ENCODE assay signal across 8 cellular contexts in genomic region chr17:28812136-28812979, GRCh38. TPM values are rescaled to one million over a fixed set of nuclear protein-coding genes. Genes with fewer than 3 reads are reported as not detected.
DNase-seq lines count a peak whose midpoint lies in the region; ATAC-seq, FAIRE-seq and TF ChIP-seq lines count a peak whose summit lies in the region.

No MANE protein-coding gene starts in this region.

- peak overlapping the region; percentile 83 for H3K4me3 Mint-ChIP-seq in dendritic cell treated with granulocyte-macrophage colony-stimulating factor and Interleukin-4, amounts not matched to agents 40 ng/mL and 50 ng/mL, for 4 days

- H3K4me2 ChIP-seq in BLaER1 (peak overlapping the region; percentile 94), HepG2 (ENCODE audit: low read depth, low read length) (peak overlapping the region; percentile 75)

- in situ Hi-C loops in HepG2 (cut with HindIII; ENCODE audit: extremely low pct_ligation_motif_present, low pct_unique_long_range_greater_than_20kb): no loop called here

- H3K27me3 ChIP-seq in BLaER1: no peaks in the 10 kb centered on the region
- no peaks in the 10 kb centered on the region for H3K27me3 ChIP-seq in HepG2 (ENCODE audit: control insufficient read depth in 1 of 2, insufficient read depth in 2 of 2, low read length in 2 of 2)

- peak; percentile 47 for FAIRE-seq in HepG2 (lab: Jason Lieb, UNC)

- 0 out of 2 replicates have a peak, but pooled peaks have one; percentile 22 for TF ChIP-seq RAD21 in HepG2 (CRISPR knock-in tag; IDR thresholded peaks at IDR 0.05)

- intact Hi-C loops in dendritic cell treated with granulocyte-macrophage colony-stimulating factor and Interleukin-4, amounts not matched to agents 40 ng/mL and 50 ng/mL, for 4 days (cut with micrococcal nuclease): no loop called here
- intact Hi-C loops in HepG2 (cut with micrococcal nuclease; ENCODE audit: unreplicated experiment): no loop called here

- H3K4me1 Mint-ChIP-seq in dendritic cell treated with granulocyte-macrophage colony-stimulating factor and Interleukin-4, amounts not matched to agents 40 ng/mL and 50 ng/mL, for 4 days (ENCODE audit: low read depth): peaks cover 31% of the 10 kb centered on the region

- peak overlapping the region; percentile 84 for H3K27ac Mint-ChIP-seq in dendritic cell treated with granulocyte-macrophage colony-stimulating factor and Interleukin-4, amounts not matched to agents 40 ng/mL and 50 ng/mL, for 4 days

- peak; percentile 91 for ATAC-seq in GM19328 (IDR thresholded peaks at IDR 0.05; ENCODE audit: unreplicated experiment)
- peak; percentile 86 for ATAC-seq in HG03469 (IDR thresholded peaks at IDR 0.05; ENCODE audit: unreplicated experiment)
- peak; percentile 99 for ATAC-seq in HepG2

- H3K79me2 ChIP-seq in HepG2 (ENCODE audit: insufficient read depth, low read length): peaks cover 49% of the 10 kb centered on the region

- H3K36me3 ChIP-seq in BLaER1 (peaks cover 5% of the 10 kb centered on the region), HepG2 (replicated peaks in 1 of 2; ENCODE audit: control insufficient read depth in 1 of 2, insufficient read depth in 2 of 2, low read length in 2 of 2) (no peaks in the 10 kb centered on the region)

- H2AFZ ChIP-seq in HepG2 (ENCODE audit: low read length): peak overlapping the region; percentile 63

- CTCF ChIA-PET in HepG2 (lab: Yijun Ruan, JAX; ENCODE audit: low intra/inter-chr PET ratio, low total read pairs): no interaction called here

- H3K4me3 ChIP-seq in BLaER1 (peak overlapping the region; percentile 88), HepG2 (replicated peaks in 1 of 3; ENCODE audit: insufficient read depth in 1 of 3, low read depth in 2 of 3, low read length in 3 of 3) (peak overlapping the region; percentile 84 to 91 (median 87))

- peak in 1 of 2 experiments; percentile 68; a peak in 2 of 4 replicates for TF ChIP-seq POLR2A in HepG2 (IDR thresholded peaks at IDR 0.05; ENCODE audit: insufficient read depth in 1 of 2, low read depth in 2 of 2, low read length in 2 of 2)

- no peak for TF ChIP-seq EP300 in HepG2 (IDR thresholded peaks at IDR 0.05; ENCODE audit: low read depth in 2 of 2, low read length in 2 of 2)
- no peak for TF ChIP-seq EP300 in HepG2 (CRISPR knock-in tag; IDR thresholded peaks at IDR 0.05; ENCODE audit: borderline replicate concordance)

- peak overlapping the region; percentile 88 for H3K9ac ChIP-seq in BLaER1
- peak overlapping the region; percentile 80 for H3K9ac ChIP-seq in HepG2 (ENCODE audit: insufficient read depth, low read depth, low read length)

- H3K9me3 ChIP-seq in BLaER1 (no peaks in the 10 kb centered on the region), HepG2 (ENCODE audit: low read length) (no peaks in the 10 kb centered on the region)

- no peaks in the 10 kb centered on the region for H3K9me3 Mint-ChIP-seq in dendritic cell treated with granulocyte-macrophage colony-stimulating factor and Interleukin-4, amounts not matched to agents 40 ng/mL and 50 ng/mL, for 4 days

- POLR2A ChIA-PET in HepG2 (lab: Yijun Ruan, JAX): interaction anchor here (0.9 to 1.8 kb wide), 5 partner anchors 11 to 139 kb away, joined by 3 to 5 read pairs (median 4); no protein-coding TSS in a partner anchor

- DNase-seq in NCI-H526 (lab: John Stamatoyannopoulos, UW): peak; percentile 99 to 100
- peak; percentile 96 for DNase-seq in activated CD4-positive, alpha-beta T cell treated with anti-CD3 and anti-CD28 coated beads, Interleukin-2, amount 50 U/mL, for 1 hour
- peak; percentile 92 for DNase-seq in HepG2 (ENCODE audit: low spot score)
- peak; percentile 95 for DNase-seq in stimulated activated CD4-positive, alpha-beta T cell treated with anti-CD3 and anti-CD28 coated beads, Interleukin-2, amount 100 ng/mL, for 48 hours

- under 1% methylated on average over 25 of the region's 49 CpGs for WGBS in HepG2 (ENCODE audit: low lambda C conversion rate)

- no TSS peak for BruUV-seq in HepG2 (replicated peaks; lab: Mats Ljungman, UMichigan)

- no peaks in the 10 kb centered on the region for H3K36me3 Mint-ChIP-seq in dendritic cell treated with granulocyte-macrophage colony-stimulating factor and Interleukin-4, amounts not matched to agents 40 ng/mL and 50 ng/mL, for 4 days (ENCODE audit: low read depth)

- H3K27ac ChIP-seq in BLaER1 (peak overlapping the region; percentile 87), HepG2 (ENCODE audit: extremely low read length, insufficient read depth, low read length) (peak overlapping the region; percentile 75)

- TF ChIP-seq CTCF in HepG2 (CRISPR knock-in tag; IDR thresholded peaks at IDR 0.05): no peak

- H4K20me1 ChIP-seq in BLaER1 (peaks cover 27% of the 10 kb centered on the region), HepG2 (ENCODE audit: insufficient read depth, low read length) (peaks cover 10% of the 10 kb centered on the region; the same call in 1 of the 2 replicates)

- H3K4me1 ChIP-seq in BLaER1 (peaks cover 50% of the 10 kb centered on the region), HepG2 (ENCODE audit: insufficient read depth, low read length) (peaks cover 49% of the 10 kb centered on the region)

- H3K27me3 Mint-ChIP-seq in dendritic cell treated with granulocyte-macrophage colony-stimulating factor and Interleukin-4, amounts not matched to agents 40 ng/mL and 50 ng/mL, for 4 days: no peaks in the 10 kb centered on the region

TF ChIP-seq in HepG2, 621 proteins besides CTCF, POLR2A, EP300 and RAD21 (continues in another document):
- TF ChIP-seq ZNF790 (CRISPR knock-in tag; IDR thresholded peaks at IDR 0.05; ENCODE audit: borderline replicate concordance) (no peak), RFXANK (CRISPR knock-in tag; IDR thresholded peaks at IDR 0.05) (no peak), ZNF33B (CRISPR knock-in tag; IDR thresholded peaks at IDR 0.05) (no peak), ZSCAN12 (CRISPR knock-in tag; IDR thresholded peaks at IDR 0.05) (no peak)

RNA-seq across cellular contexts. Expression of gene FAM222B, which starts 30.2 kb away (rescaled TPM):
- 3.5 and 4.7 TPM in 2 replicates for total RNA-seq in HepG2 (2016; rRNA removed; fragmentation: Illumina TruSeq; extraction: Trizol)
- 1.7 and 2.5 TPM in 2 replicates for total RNA-seq in HepG2 (2016; cell fraction: cytosol; rRNA removed; fragmentation: Illumina TruSeq; extraction: Trizol; ENCODE audit: low read depth)
- 2.9 and 3.4 TPM in 2 replicates for total RNA-seq in HepG2 (2016; cell fraction: insoluble cytoplasmic fraction; rRNA removed; fragmentation: Illumina TruSeq; extraction: Trizol)
- 7.9 and 9.0 TPM in 2 replicates for total RNA-seq in HepG2 (2016; cell fraction: membrane; rRNA removed; fragmentation: Illumina TruSeq; extraction: Trizol)
- 2.9 and 4.4 TPM in 2 replicates for total RNA-seq in HepG2 (2016; cell fraction: nucleus; rRNA removed; fragmentation: Illumina TruSeq; extraction: Trizol)
- polyA plus RNA-seq in HepG2 (2011; rRNA removed): 7.3 TPM in 2 replicates
- 8.0 and 8.4 TPM in 2 replicates for polyA plus RNA-seq in HepG2 (2011; cell fraction: cytosol; rRNA removed)
- 11.3 and 13.9 TPM in 2 replicates for polyA plus RNA-seq in HepG2 (2011; cell fraction: nucleus; rRNA removed)
- polyA plus RNA-seq in HepG2 (2012): 9.8 and 13.0 TPM in 2 replicates
- polyA plus RNA-seq in HepG2 (2016; cell fraction: cytosol; fragmentation: Illumina TruSeq; extraction: Trizol; ENCODE audit: low read depth): 4.0 and 4.6 TPM in 2 replicates
- polyA plus RNA-seq in HepG2 (2016; cell fraction: insoluble cytoplasmic fraction; fragmentation: Illumina TruSeq; extraction: Trizol; ENCODE audit: low read depth): 9.3 and 13.6 TPM in 2 replicates
- 14.0 and 18.6 TPM in 2 replicates for polyA plus RNA-seq in HepG2 (2016; cell fraction: membrane; fragmentation: Illumina TruSeq; extraction: Trizol; ENCODE audit: low read depth)
- polyA plus RNA-seq in HepG2 (2016; cell fraction: nucleus; fragmentation: Illumina TruSeq; extraction: Trizol; ENCODE audit: insufficient read depth, low read depth): 10.1 and 11.0 TPM in 2 replicates
- polyA minus RNA-seq in HepG2 (2011; rRNA and poly(A)+ RNA removed; ENCODE audit: low replicate concordance): 14.1 and 27.8 TPM in 2 replicates
- 12.3 and 12.7 TPM in 2 replicates for polyA minus RNA-seq in HepG2 (2011; cell fraction: cytosol; rRNA and poly(A)+ RNA removed)
- 12.6 and 12.8 TPM in 2 replicates for polyA minus RNA-seq in HepG2 (2011; cell fraction: nucleus; rRNA and poly(A)+ RNA removed)

RNA-seq across cellular contexts. Expression of gene ERAL1, which starts 42.5 kb away (rescaled TPM):
- total RNA-seq in HepG2 (2016; rRNA removed; fragmentation: Illumina TruSeq; extraction: Trizol): 46.9 and 50.7 TPM in 2 replicates
- total RNA-seq in HepG2 (2016; cell fraction: cytosol; rRNA removed; fragmentation: Illumina TruSeq; extraction: Trizol; ENCODE audit: low read depth): 8.5 and 10.0 TPM in 2 replicates
- total RNA-seq in HepG2 (2016; cell fraction: insoluble cytoplasmic fraction; rRNA removed; fragmentation: Illumina TruSeq; extraction: Trizol): 48.8 and 50.6 TPM in 2 replicates
- 17.1 and 19.7 TPM in 2 replicates for total RNA-seq in HepG2 (2016; cell fraction: membrane; rRNA removed; fragmentation: Illumina TruSeq; extraction: Trizol)
- total RNA-seq in HepG2 (2016; cell fraction: nucleus; rRNA removed; fragmentation: Illumina TruSeq; extraction: Trizol): 28.7 and 36.3 TPM in 2 replicates
- polyA plus RNA-seq in HepG2 (2011; rRNA removed): 72.2 and 73.5 TPM in 2 replicates
- polyA plus RNA-seq in HepG2 (2011; cell fraction: cytosol; rRNA removed): 72.3 and 85.9 TPM in 2 replicates
- 55.6 and 60.0 TPM in 2 replicates for polyA plus RNA-seq in HepG2 (2011; cell fraction: nucleus; rRNA removed)
- polyA plus RNA-seq in HepG2 (2012): 42.4 and 45.1 TPM in 2 replicates
- 13.8 and 14.3 TPM in 2 replicates for polyA plus RNA-seq in HepG2 (2016; cell fraction: cytosol; fragmentation: Illumina TruSeq; extraction: Trizol; ENCODE audit: low read depth)
- 78.5 and 84.9 TPM in 2 replicates for polyA plus RNA-seq in HepG2 (2016; cell fraction: insoluble cytoplasmic fraction; fragmentation: Illumina TruSeq; extraction: Trizol; ENCODE audit: low read depth)
- 24.1 and 26.2 TPM in 2 replicates for polyA plus RNA-seq in HepG2 (2016; cell fraction: membrane; fragmentation: Illumina TruSeq; extraction: Trizol; ENCODE audit: low read depth)
- polyA plus RNA-seq in HepG2 (2016; cell fraction: nucleus; fragmentation: Illumina TruSeq; extraction: Trizol; ENCODE audit: insufficient read depth, low read depth): 72.4 and 76.9 TPM in 2 replicates
- 142 and 176 TPM in 2 replicates for polyA minus RNA-seq in HepG2 (2011; rRNA and poly(A)+ RNA removed; ENCODE audit: low replicate concordance)
- polyA minus RNA-seq in HepG2 (2011; cell fraction: cytosol; rRNA and poly(A)+ RNA removed): 44.2 and 52.7 TPM in 2 replicates
- polyA minus RNA-seq in HepG2 (2011; cell fraction: nucleus; rRNA and poly(A)+ RNA removed): 29.7 and 30.6 TPM in 2 replicates

Comparison
In these comparisons a context has a peak if more than half of its experiments do, and no peak if none do; other contexts are left out.
1. Peak in every context shown above with its lines: DNase-seq, ATAC-seq, H3K4me3 ChIP-seq and H3K27ac ChIP-seq.